14 cellular contexts compared by ENCODE assay signal in genomic region chr22:33986167-33986771, GRCh38.
"Had no signal": no experiment of that assay in that cellular context is flagged by ENCODE, and none has a peak within 500 bp of the region (broad histone marks: within the 10 kb centered on the region; RNA-seq: fewer than 3 reads in every experiment).

No MANE protein-coding gene starts in this region.

- H3K36me3 ChIP-seq: adrenal gland, colonic mucosa, gastrocnemius medialis, thyroid gland, uterus had no signal

- H3K27me3 ChIP-seq: adrenal gland, colonic mucosa, gastrocnemius medialis, thyroid gland, uterus had no signal

- H3K4me3 ChIP-seq: adrenal gland, colonic mucosa, gastrocnemius medialis, skin epidermis, thyroid gland, uterus had no signal

- DNase-seq: activated B cell treated with CpG ODN at 0.5 μM for 24 hours; activated CD4-positive, alpha-beta T cell treated with anti-CD3 and anti-CD28 coated beads, Interleukin-2, amount 10 ng/mL, durations not matched to agents 7 days and 5 days; activated CD8-positive, alpha-beta memory T cell treated with anti-CD3 and anti-CD28 coated beads for 24 hours; activated naive CD4-positive, alpha-beta T cell treated with anti-CD3 and anti-CD28 coated beads, Interleukin-2, amount 10 ng/mL, durations not matched to agents 7 days and 5 days; adrenal gland; caudate nucleus; colonic mucosa; effector CD4-positive, alpha-beta T cell; gastrocnemius medialis; retina; stimulated activated CD4-positive, alpha-beta T cell treated with anti-CD3 and anti-CD28 coated beads, Interleukin-4, amount 100 ng/mL, for 4 hours; thyroid gland; uterus had no signal

- H3K27ac ChIP-seq: adrenal gland, colonic mucosa, gastrocnemius medialis, skin epidermis, thyroid gland, uterus had no signal

- H3K4me1 ChIP-seq: adrenal gland, colonic mucosa, gastrocnemius medialis, thyroid gland, uterus had no signal

- ATAC-seq: gastrocnemius medialis had no signal

- H3K9me3 ChIP-seq: adrenal gland, colonic mucosa, gastrocnemius medialis, thyroid gland, uterus had no signal
